ENCODE assay signal across 1 cellular context in the genomic region with DNA sequence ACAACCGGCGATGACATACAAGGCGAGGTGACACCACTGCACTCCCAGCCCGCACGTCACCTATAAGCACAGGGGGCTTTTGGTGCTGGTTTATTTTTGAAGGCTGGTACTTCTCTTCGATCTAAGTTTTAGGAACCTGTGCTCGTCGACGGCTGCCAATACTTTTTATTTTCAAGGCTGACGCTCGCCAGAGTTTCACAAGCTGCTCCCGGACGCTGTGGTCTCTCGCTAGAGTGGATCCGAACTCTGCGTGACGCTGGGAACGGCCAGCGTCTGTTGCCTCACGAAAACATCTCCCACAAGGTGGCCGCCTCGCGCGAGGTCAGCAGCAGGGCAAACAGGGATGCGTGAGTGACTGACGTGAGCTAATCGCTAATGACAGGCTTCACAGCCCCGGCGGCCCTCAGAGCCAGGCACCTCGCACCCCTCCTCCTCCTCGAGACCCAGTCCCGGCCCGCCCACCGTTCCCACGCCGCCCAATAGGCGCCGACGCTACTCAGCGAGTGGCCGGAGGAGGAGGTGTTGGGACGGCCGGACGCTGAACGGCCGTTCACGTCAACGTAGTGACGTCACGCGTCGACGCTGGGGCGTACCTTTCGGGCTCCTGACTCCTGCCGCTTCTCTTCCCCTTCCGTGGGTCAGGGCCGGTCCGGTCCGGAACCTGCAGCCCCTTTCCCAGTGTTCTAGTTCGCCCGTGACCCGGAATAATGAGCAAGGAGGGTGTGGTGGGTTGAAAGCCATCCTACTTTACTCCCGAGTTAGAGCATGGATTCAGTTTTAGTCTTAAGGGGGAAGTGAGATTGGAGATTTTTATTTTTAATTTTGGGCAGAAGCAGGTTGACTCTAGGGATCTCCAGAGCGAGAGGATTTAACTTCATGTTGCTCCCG.
TF ChIP-seq lines count a peak whose summit lies in the region.

A gene (plus strand): TSS at position 621 of the 888 bp plus-strand sequence. CDS start 15,351 bp downstream, outside the sequence.

TF ChIP-seq in HepG2, 621 proteins besides CTCF, POLR2A, EP300 and RAD21 (continued from another document and continues in another):
- TF ChIP-seq, protein P1, sequence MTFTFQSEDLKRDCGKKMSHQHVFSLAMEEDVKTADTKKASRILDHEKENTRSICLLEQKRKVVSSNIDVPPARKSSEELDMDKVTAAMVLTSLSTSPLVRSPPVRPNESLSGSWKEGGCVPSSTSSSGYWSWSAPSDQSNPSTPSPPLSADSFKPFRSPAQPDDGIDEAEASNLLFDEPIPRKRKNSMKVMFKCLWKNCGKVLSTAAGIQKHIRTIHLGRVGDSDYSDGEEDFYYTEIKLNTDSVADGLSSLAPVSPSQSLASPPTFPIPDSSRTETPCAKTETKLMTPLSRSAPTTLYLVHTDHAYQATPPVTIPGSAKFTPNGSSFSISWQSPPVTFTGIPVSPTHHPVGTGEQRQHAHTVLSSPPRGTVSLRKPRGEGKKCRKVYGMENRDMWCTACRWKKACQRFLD (CRISPR knock-in tag; IDR thresholded peaks at IDR 0.05; ENCODE audit: borderline replicate concordance): no peak
- TF ChIP-seq, protein P2, sequence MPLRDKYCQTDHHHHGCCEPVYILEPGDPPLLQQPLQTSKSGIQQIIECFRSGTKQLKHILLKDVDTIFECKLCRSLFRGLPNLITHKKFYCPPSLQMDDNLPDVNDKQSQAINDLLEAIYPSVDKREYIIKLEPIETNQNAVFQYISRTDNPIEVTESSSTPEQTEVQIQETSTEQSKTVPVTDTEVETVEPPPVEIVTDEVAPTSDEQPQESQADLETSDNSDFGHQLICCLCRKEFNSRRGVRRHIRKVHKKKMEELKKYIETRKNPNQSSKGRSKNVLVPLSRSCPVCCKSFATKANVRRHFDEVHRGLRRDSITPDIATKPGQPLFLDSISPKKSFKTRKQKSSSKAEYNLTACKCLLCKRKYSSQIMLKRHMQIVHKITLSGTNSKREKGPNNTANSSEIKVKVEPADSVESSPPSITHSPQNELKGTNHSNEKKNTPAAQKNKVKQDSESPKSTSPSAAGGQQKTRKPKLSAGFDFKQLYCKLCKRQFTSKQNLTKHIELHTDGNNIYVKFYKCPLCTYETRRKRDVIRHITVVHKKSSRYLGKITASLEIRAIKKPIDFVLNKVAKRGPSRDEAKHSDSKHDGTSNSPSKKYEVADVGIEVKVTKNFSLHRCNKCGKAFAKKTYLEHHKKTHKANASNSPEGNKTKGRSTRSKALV (CRISPR knock-in tag; IDR thresholded peaks at IDR 0.05): no peak
- TF ChIP-seq MIER3 (CRISPR knock-in tag; IDR thresholded peaks at IDR 0.05; ENCODE audit: borderline replicate concordance) (peak; percentile 62), LCORL (IDR thresholded peaks at IDR 0.05) (no peak), LCORL (CRISPR knock-in tag; IDR thresholded peaks at IDR 0.05) (peak; percentile 78), HDAC1 (CRISPR knock-in tag; IDR thresholded peaks at IDR 0.05) (peak; percentile 86), ZNF724P (CRISPR knock-in tag; IDR thresholded peaks at IDR 0.05; ENCODE audit: borderline replicate concordance) (0 out of 2 replicates have a peak, but pooled peaks have one; percentile 17), PTBP1 (IDR thresholded peaks at IDR 0.05; ENCODE audit: low read depth, low read length, poor library complexity, severe bottlenecking) (no peak), JARID2 (CRISPR knock-in tag; IDR thresholded peaks at IDR 0.05; ENCODE audit: insufficient replicate concordance) (no peak), RARA (CRISPR knock-in tag; IDR thresholded peaks at IDR 0.05) (peak; percentile 90), ZNF20 (CRISPR knock-in tag; IDR thresholded peaks at IDR 0.05) (no peak), ZFX (CRISPR knock-in tag; IDR thresholded peaks at IDR 0.05; ENCODE audit: low read depth) (peak; percentile 61; the same call in 1 of the 2 replicates), DNMT3B (CRISPR knock-in tag; conservative IDR thresholded peaks at IDR 0.05) (0 out of 2 replicates have a peak, but pooled peaks have one; percentile 3), JUND (CRISPR knock-in tag; IDR thresholded peaks at IDR 0.05) (peak; percentile 57; the same call in 1 of the 2 replicates), ZNF567 (CRISPR knock-in tag; IDR thresholded peaks at IDR 0.05; ENCODE audit: borderline replicate concordance) (peak; percentile 66; the same call in 1 of the 2 replicates), HOXA3 (CRISPR knock-in tag; IDR thresholded peaks at IDR 0.05) (peak; percentile 92), SOX6 (IDR thresholded peaks at IDR 0.05) (no peak), SOX6 (CRISPR knock-in tag; IDR thresholded peaks at IDR 0.05) (peak; percentile 75), ZKSCAN8 (CRISPR knock-in tag; IDR thresholded peaks at IDR 0.05; ENCODE audit: borderline replicate concordance) (0 out of 2 replicates have a peak, but pooled peaks have one; percentile 26), ZNF367 (CRISPR knock-in tag; IDR thresholded peaks at IDR 0.05; ENCODE audit: borderline replicate concordance) (no peak), ZNF501 (CRISPR knock-in tag; IDR thresholded peaks at IDR 0.05) (peak; percentile 87)
- TF ChIP-seq, protein P3, sequence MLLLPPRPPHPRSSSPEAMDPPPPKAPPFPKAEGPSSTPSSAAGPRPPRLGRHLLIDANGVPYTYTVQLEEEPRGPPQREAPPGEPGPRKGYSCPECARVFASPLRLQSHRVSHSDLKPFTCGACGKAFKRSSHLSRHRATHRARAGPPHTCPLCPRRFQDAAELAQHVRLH (CRISPR knock-in tag; IDR thresholded peaks at IDR 0.05; ENCODE audit: borderline replicate concordance, low read depth): peak; percentile 90
- TF ChIP-seq, protein P4, sequence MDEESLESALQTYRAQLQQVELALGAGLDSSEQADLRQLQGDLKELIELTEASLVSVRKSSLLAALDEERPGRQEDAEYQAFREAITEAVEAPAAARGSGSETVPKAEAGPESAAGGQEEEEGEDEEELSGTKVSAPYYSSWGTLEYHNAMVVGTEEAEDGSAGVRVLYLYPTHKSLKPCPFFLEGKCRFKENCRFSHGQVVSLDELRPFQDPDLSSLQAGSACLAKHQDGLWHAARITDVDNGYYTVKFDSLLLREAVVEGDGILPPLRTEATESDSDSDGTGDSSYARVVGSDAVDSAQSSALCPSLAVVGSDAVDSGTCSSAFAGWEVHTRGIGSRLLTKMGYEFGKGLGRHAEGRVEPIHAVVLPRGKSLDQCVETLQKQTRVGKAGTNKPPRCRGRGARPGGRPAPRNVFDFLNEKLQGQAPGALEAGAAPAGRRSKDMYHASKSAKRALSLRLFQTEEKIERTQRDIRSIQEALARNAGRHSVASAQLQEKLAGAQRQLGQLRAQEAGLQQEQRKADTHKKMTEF (CRISPR knock-in tag; IDR thresholded peaks at IDR 0.05): peak; percentile 69; the same call in 1 of the 2 replicates
- TF ChIP-seq, protein P5, sequence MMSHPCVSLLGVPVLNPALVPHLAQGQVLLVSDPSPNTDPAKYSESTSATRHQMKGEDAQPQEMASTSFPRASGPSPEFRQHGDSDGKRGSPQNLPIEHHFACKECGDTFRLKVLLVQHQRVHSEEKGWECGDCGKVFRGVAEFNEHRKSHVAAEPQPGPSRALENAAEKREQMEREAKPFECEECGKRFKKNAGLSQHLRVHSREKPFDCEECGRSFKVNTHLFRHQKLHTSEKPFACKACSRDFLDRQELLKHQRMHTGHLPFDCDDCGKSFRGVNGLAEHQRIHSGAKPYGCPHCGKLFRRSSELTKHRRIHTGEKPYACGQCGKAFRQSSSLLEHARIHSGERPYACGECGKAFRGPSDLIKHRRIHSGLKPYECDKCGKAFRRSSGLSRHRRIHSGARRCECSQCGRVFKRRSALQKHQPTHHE (CRISPR knock-in tag; IDR thresholded peaks at IDR 0.05; ENCODE audit: borderline replicate concordance): peak; percentile 85
- TF ChIP-seq, protein P6, sequence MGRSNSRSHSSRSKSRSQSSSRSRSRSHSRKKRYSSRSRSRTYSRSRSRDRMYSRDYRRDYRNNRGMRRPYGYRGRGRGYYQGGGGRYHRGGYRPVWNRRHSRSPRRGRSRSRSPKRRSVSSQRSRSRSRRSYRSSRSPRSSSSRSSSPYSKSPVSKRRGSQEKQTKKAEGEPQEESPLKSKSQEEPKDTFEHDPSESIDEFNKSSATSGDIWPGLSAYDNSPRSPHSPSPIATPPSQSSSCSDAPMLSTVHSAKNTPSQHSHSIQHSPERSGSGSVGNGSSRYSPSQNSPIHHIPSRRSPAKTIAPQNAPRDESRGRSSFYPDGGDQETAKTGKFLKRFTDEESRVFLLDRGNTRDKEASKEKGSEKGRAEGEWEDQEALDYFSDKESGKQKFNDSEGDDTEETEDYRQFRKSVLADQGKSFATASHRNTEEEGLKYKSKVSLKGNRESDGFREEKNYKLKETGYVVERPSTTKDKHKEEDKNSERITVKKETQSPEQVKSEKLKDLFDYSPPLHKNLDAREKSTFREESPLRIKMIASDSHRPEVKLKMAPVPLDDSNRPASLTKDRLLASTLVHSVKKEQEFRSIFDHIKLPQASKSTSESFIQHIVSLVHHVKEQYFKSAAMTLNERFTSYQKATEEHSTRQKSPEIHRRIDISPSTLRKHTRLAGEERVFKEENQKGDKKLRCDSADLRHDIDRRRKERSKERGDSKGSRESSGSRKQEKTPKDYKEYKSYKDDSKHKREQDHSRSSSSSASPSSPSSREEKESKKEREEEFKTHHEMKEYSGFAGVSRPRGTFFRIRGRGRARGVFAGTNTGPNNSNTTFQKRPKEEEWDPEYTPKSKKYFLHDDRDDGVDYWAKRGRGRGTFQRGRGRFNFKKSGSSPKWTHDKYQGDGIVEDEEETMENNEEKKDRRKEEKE (IDR thresholded peaks at IDR 0.05): no peak
- TF ChIP-seq, protein P7, sequence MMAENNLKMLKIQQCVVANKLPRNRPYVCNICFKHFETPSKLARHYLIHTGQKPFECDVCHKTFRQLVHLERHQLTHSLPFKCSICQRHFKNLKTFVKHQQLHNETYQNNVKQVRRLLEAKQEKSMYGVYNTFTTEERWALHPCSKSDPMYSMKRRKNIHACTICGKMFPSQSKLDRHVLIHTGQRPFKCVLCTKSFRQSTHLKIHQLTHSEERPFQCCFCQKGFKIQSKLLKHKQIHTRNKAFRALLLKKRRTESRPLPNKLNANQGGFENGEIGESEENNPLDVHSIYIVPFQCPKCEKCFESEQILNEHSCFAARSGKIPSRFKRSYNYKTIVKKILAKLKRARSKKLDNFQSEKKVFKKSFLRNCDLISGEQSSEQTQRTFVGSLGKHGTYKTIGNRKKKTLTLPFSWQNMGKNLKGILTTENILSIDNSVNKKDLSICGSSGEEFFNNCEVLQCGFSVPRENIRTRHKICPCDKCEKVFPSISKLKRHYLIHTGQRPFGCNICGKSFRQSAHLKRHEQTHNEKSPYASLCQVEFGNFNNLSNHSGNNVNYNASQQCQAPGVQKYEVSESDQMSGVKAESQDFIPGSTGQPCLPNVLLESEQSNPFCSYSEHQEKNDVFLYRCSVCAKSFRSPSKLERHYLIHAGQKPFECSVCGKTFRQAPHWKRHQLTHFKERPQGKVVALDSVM (CRISPR knock-in tag; IDR thresholded peaks at IDR 0.05): no peak
- TF ChIP-seq, protein P8, sequence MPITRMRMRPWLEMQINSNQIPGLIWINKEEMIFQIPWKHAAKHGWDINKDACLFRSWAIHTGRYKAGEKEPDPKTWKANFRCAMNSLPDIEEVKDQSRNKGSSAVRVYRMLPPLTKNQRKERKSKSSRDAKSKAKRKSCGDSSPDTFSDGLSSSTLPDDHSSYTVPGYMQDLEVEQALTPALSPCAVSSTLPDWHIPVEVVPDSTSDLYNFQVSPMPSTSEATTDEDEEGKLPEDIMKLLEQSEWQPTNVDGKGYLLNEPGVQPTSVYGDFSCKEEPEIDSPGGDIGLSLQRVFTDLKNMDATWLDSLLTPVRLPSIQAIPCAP (CRISPR knock-in tag; IDR thresholded peaks at IDR 0.05; ENCODE audit: low read depth): no peak
- TF ChIP-seq, protein P9, sequence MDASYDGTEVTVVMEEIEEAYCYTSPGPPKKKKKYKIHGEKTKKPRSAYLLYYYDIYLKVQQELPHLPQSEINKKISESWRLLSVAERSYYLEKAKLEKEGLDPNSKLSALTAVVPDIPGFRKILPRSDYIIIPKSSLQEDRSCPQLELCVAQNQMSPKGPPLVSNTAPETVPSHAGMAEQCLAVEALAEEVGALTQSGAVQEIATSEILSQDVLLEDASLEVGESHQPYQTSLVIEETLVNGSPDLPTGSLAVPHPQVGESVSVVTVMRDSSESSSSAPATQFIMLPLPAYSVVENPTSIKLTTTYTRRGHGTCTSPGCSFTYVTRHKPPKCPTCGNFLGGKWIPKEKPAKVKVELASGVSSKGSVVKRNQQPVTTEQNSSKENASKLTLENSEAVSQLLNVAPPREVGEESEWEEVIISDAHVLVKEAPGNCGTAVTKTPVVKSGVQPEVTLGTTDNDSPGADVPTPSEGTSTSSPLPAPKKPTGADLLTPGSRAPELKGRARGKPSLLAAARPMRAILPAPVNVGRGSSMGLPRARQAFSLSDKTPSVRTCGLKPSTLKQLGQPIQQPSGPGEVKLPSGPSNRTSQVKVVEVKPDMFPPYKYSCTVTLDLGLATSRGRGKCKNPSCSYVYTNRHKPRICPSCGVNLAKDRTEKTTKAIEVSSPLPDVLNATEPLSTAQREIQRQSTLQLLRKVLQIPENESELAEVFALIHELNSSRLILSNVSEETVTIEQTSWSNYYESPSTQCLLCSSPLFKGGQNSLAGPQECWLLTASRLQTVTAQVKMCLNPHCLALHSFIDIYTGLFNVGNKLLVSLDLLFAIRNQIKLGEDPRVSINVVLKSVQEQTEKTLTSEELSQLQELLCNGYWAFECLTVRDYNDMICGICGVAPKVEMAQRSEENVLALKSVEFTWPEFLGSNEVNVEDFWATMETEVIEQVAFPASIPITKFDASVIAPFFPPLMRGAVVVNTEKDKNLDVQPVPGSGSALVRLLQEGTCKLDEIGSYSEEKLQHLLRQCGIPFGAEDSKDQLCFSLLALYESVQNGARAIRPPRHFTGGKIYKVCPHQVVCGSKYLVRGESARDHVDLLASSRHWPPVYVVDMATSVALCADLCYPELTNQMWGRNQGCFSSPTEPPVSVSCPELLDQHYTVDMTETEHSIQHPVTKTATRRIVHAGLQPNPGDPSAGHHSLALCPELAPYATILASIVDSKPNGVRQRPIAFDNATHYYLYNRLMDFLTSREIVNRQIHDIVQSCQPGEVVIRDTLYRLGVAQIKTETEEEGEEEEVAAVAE (CRISPR knock-in tag; IDR thresholded peaks at IDR 0.05; ENCODE audit: borderline replicate concordance): peak; percentile 70; the same call in 1 of the 2 replicates
- TF ChIP-seq, protein P10, sequence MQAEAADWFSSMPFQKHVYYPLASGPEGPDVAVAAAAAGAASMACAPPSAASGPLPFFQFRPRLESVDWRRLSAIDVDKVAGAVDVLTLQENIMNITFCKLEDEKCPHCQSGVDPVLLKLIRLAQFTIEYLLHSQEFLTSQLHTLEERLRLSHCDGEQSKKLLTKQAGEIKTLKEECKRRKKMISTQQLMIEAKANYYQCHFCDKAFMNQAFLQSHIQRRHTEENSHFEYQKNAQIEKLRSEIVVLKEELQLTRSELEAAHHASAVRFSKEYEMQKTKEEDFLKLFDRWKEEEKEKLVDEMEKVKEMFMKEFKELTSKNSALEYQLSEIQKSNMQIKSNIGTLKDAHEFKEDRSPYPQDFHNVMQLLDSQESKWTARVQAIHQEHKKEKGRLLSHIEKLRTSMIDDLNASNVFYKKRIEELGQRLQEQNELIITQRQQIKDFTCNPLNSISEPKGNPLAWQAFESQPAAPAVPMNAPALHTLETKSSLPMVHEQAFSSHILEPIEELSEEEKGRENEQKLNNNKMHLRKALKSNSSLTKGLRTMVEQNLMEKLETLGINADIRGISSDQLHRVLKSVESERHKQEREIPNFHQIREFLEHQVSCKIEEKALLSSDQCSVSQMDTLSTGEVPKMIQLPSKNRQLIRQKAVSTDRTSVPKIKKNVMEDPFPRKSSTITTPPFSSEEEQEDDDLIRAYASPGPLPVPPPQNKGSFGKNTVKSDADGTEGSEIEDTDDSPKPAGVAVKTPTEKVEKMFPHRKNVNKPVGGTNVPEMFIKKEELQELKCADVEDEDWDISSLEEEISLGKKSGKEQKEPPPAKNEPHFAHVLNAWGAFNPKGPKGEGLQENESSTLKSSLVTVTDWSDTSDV (CRISPR knock-in tag; IDR thresholded peaks at IDR 0.05): no peak; the same call in 1 of the 2 replicates
